ENCODE assay signal across 8 cellular contexts in the genomic region with DNA sequence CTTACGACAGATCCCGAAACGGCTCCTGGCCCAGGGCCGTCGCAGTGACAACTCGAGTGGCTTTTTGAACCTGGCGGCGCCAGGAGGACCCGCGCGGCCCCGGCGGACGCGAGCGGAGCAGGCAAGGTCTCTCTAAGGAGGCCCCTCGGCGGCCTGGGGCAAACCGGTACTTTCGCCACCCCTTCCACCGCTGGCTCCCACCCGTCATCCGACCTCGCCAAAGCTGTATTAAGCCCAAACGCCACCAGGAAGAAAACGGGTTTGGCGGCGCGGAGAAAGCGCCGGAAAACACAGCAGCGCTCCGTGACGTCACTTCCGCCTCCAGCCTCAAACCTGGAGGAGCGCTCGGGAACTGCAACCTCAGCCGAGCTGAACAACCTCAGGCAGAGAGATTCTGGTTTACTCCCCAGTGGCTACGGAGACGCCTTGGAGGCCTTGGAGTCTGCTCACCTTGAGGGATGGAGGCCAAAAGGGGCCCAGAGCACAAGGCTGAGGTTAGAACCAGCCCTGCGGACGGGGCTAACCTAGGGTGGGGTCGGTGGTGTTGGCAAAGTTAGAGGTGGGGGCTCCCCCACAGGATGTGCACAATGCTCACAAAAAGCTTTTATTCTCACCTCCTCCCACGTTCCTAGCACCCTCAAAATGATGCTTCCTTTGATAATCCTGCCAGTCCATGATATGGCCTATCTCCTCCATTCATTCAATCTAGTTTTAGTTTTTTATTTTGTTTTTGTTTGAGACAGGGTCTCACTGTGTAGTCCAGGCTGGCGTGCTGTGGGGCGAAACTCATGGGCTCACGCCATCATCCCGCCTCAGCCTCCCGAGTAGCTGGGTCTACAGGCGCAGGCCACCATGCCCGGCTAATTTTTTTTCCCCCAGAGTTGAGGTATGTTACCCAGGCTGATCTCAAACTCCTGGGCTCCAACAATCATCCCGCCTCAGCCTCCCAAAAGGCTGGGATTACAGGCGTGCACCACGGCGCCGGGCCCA. TPM values are rescaled to one million over a fixed set of nuclear protein-coding genes. Genes with fewer than 3 reads are reported as not detected.
DNase-seq lines count a peak whose midpoint lies in the region; ATAC-seq and TF ChIP-seq lines count a peak whose summit lies in the region.

A gene (minus strand): TSS at position 295 of the 990 bp plus-strand sequence. CDS start 15,484 bp downstream, outside the sequence.

- peaks cover 34% of the 10 kb centered on the region for H3K4me1 Mint-ChIP-seq in activated T-cell treated with anti-CD3 and anti-CD28 coated beads, Interleukin-2, amount 50 U/mL, for 4 hours (ENCODE audit: low read depth)

- peak within 1 kb of the TSS; percentile 85 to 95 (median 92) for H3K27ac ChIP-seq in esophagus squamous epithelium

- H3K36me3 ChIP-seq in esophagus squamous epithelium = peaks cover 0 to 35% (median 0%) of the 10 kb centered on the region in 3 donors

- TF ChIP-seq CTCF in esophagus squamous epithelium (IDR thresholded peaks at IDR 0.05) = peak; percentile 76 to 93 (median 86)

- no peaks in the 10 kb centered on the region for H3K27me3 ChIP-seq in esophagus squamous epithelium

- peak; percentile 80 for ATAC-seq in GM21717 (IDR thresholded peaks at IDR 0.05; ENCODE audit: unreplicated experiment)
- peak; percentile 91 to 94 for ATAC-seq in activated T-cell treated with anti-CD3 and anti-CD28 coated beads, Interleukin-2, amount 50 U/mL, for 4 hours

- no peaks in the 10 kb centered on the region for H3K9me3 ChIP-seq in esophagus squamous epithelium

- DNase-seq in DMS53 treated with DMSO at 0.1 percent for 48 hours (lab: John Stamatoyannopoulos, UW; ENCODE audit: unreplicated experiment) = peak; percentile 52
- DNase-seq in KG1 (lab: John Stamatoyannopoulos, UW) = peak; percentile 95
- DNase-seq in activated T-cell treated with anti-CD3 and anti-CD28 coated beads, Interleukin-2, amount 50 U/mL, for 4 hours = peak; percentile 89
- DNase-seq in esophagus squamous epithelium (lab: John Stamatoyannopoulos, UW) = peak; percentile 47
- peak; percentile 93 for DNase-seq in myocyte (ENCODE audit: low read depth)
- peak; percentile 83 to 86 for DNase-seq in stimulated activated CD8-positive, alpha-beta memory T cell treated with anti-CD3 and anti-CD28 coated beads, Interleukin-7, amount 100 ng/mL, for 48 hours (ENCODE audit: extremely low read depth in 1 of 2, low read depth in 1 of 2)

- H3K27me3 Mint-ChIP-seq in activated T-cell treated with anti-CD3 and anti-CD28 coated beads, Interleukin-2, amount 50 U/mL, for 4 hours (ENCODE audit: low read depth) = no peaks in the 10 kb centered on the region

- intact Hi-C loops in esophagus squamous epithelium (cut with DNase I) = no loop called here

- TF ChIP-seq POLR2A in esophagus squamous epithelium (IDR thresholded peaks at IDR 0.05) = peak in 1 of 4 donors; percentile 22

- peaks cover 28% of the 10 kb centered on the region for H3K36me3 Mint-ChIP-seq in activated T-cell treated with anti-CD3 and anti-CD28 coated beads, Interleukin-2, amount 50 U/mL, for 4 hours (ENCODE audit: insufficient read depth)

- H3K4me1 ChIP-seq in esophagus squamous epithelium = peaks cover 9 to 25% (median 14%) of the 10 kb centered on the region in 3 donors

- peak within 1 kb of the TSS; percentile 81 to 92 (median 88) for H3K4me3 ChIP-seq in esophagus squamous epithelium

- peak within 1 kb of the TSS; percentile 96 for H3K4me3 Mint-ChIP-seq in activated T-cell treated with anti-CD3 and anti-CD28 coated beads, Interleukin-2, amount 50 U/mL, for 4 hours

- 26 to 40% methylated on average over 23 to 32 of the region's 56 CpGs for WGBS in esophagus squamous epithelium, 2 donors

- H3K9me3 Mint-ChIP-seq in activated T-cell treated with anti-CD3 and anti-CD28 coated beads, Interleukin-2, amount 50 U/mL, for 4 hours = peaks cover 8% of the 10 kb centered on the region

TF ChIP-seq in PFSK-1, 5 proteins besides CTCF, POLR2A, EP300 and RAD21:
- TF ChIP-seq FOXP2 (optimal IDR thresholded peaks at IDR 0.05; ENCODE audit: borderline replicate concordance, extremely low read depth, extremely low read length, insufficient read depth) (peak; percentile 40), TAF1 (IDR thresholded peaks at IDR 0.05; ENCODE audit: borderline replicate concordance, insufficient read depth, low read length) (peak; percentile 38; the same call in 1 of the 2 replicates), SIN3A (IDR thresholded peaks at IDR 0.05; ENCODE audit: borderline replicate concordance, insufficient read depth, low read length) (no peak), POLR2AphosphoS5 (IDR thresholded peaks at IDR 0.05; ENCODE audit: low read depth, low read length) (peak; percentile 87)
- TF ChIP-seq, protein P1, sequence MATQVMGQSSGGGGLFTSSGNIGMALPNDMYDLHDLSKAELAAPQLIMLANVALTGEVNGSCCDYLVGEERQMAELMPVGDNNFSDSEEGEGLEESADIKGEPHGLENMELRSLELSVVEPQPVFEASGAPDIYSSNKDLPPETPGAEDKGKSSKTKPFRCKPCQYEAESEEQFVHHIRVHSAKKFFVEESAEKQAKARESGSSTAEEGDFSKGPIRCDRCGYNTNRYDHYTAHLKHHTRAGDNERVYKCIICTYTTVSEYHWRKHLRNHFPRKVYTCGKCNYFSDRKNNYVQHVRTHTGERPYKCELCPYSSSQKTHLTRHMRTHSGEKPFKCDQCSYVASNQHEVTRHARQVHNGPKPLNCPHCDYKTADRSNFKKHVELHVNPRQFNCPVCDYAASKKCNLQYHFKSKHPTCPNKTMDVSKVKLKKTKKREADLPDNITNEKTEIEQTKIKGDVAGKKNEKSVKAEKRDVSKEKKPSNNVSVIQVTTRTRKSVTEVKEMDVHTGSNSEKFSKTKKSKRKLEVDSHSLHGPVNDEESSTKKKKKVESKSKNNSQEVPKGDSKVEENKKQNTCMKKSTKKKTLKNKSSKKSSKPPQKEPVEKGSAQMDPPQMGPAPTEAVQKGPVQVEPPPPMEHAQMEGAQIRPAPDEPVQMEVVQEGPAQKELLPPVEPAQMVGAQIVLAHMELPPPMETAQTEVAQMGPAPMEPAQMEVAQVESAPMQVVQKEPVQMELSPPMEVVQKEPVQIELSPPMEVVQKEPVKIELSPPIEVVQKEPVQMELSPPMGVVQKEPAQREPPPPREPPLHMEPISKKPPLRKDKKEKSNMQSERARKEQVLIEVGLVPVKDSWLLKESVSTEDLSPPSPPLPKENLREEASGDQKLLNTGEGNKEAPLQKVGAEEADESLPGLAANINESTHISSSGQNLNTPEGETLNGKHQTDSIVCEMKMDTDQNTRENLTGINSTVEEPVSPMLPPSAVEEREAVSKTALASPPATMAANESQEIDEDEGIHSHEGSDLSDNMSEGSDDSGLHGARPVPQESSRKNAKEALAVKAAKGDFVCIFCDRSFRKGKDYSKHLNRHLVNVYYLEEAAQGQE (IDR thresholded peaks at IDR 0.05; ENCODE audit: insufficient read depth in 1 of 2, low read depth in 2 of 2, low read length in 2 of 2) = no peak

RNA-seq across cellular contexts. Expression of the gene that starts here (rescaled TPM):
- 4.2 TPM for polyA plus RNA-seq in PFSK-1 (2012; ENCODE audit: insufficient read length, low read depth)
- total RNA-seq in activated T-cell treated with anti-CD3 and anti-CD28 coated beads, Interleukin-2, amount 50 U/mL, for 4 hours = 10 to 100 TPM; 17.9 to 26.5 (median 21.9) TPM
- 10 to 100 TPM in 3 of 4 donors, 1 to 10 TPM in 1; 7.2 to 27.3 (median 10.7) TPM for total RNA-seq in esophagus squamous epithelium
- total RNA-seq in myocyte = 15.2 and 29.9 TPM in 2 replicates
- polyA plus RNA-seq in myocyte (2012) = 11.1 TPM

Comparison
In these comparisons a context has a peak if more than half of its experiments do, and no peak if none do; other contexts are left out.
1. Peak in every context shown above with its lines: DNase-seq, ATAC-seq, H3K4me3 ChIP-seq and H3K27ac ChIP-seq.